In genomic region chr3:138329127-138329983, GRCh38 we compare ENCODE assay signal across 1 cellular context.
TF ChIP-seq lines count a peak whose summit lies in the region.

Gene NME9, minus strand, starts transcription at chr3:138329851. Its CDS starts 516 bp downstream, at chr3:138329335.

TF ChIP-seq in HEK293, 187 proteins besides CTCF, POLR2A, EP300 and RAD21 (continued from another document and continues in another):
- no peak for TF ChIP-seq ZNF274 (IDR thresholded peaks at IDR 0.05; ENCODE audit: low read length)
- TF ChIP-seq ZNF274 (tag by site-specific recombination; IDR thresholded peaks at IDR 0.05; ENCODE audit: borderline replicate concordance) = no peak
- no peak for TF ChIP-seq BCL11A (tag by site-specific recombination; IDR thresholded peaks at IDR 0.05; ENCODE audit: low read depth)
- no peak for TF ChIP-seq ZNF148 (tag by site-specific recombination; IDR thresholded peaks at IDR 0.05; ENCODE audit: borderline replicate concordance)
- TF ChIP-seq ZNF223 (tag by site-specific recombination; IDR thresholded peaks at IDR 0.05) = no peak
- peak; percentile 91 for TF ChIP-seq GLIS1 (tag by site-specific recombination; IDR thresholded peaks at IDR 0.05)
- no peak for TF ChIP-seq ZBTB44 (tag by site-specific recombination; IDR thresholded peaks at IDR 0.05)
- TF ChIP-seq ZBTB7A (tag by site-specific recombination; IDR thresholded peaks at IDR 0.05; ENCODE audit: low read depth) = no peak
- TF ChIP-seq ZNF121 (tag by site-specific recombination; IDR thresholded peaks at IDR 0.05) = no peak
- TF ChIP-seq ZNF514 (tag by site-specific recombination; IDR thresholded peaks at IDR 0.05) = no peak
- TF ChIP-seq, protein P1, sequence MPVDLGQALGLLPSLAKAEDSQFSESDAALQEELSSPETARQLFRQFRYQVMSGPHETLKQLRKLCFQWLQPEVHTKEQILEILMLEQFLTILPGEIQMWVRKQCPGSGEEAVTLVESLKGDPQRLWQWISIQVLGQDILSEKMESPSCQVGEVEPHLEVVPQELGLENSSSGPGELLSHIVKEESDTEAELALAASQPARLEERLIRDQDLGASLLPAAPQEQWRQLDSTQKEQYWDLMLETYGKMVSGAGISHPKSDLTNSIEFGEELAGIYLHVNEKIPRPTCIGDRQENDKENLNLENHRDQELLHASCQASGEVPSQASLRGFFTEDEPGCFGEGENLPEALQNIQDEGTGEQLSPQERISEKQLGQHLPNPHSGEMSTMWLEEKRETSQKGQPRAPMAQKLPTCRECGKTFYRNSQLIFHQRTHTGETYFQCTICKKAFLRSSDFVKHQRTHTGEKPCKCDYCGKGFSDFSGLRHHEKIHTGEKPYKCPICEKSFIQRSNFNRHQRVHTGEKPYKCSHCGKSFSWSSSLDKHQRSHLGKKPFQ (tag by site-specific recombination; IDR thresholded peaks at IDR 0.05) = no peak
- no peak for TF ChIP-seq ZNF394 (tag by site-specific recombination; IDR thresholded peaks at IDR 0.05; ENCODE audit: borderline replicate concordance)
- no peak for TF ChIP-seq YY2 (tag by site-specific recombination; IDR thresholded peaks at IDR 0.05)
- no peak for TF ChIP-seq KLF7 (tag by site-specific recombination; IDR thresholded peaks at IDR 0.05; ENCODE audit: borderline replicate concordance)
- no peak for TF ChIP-seq ZNF211 (tag by site-specific recombination; IDR thresholded peaks at IDR 0.05; ENCODE audit: low read depth)
- TF ChIP-seq ZNF391 (tag by site-specific recombination; IDR thresholded peaks at IDR 0.05; ENCODE audit: borderline replicate concordance, low read depth) = no peak
- TF ChIP-seq, protein P2, sequence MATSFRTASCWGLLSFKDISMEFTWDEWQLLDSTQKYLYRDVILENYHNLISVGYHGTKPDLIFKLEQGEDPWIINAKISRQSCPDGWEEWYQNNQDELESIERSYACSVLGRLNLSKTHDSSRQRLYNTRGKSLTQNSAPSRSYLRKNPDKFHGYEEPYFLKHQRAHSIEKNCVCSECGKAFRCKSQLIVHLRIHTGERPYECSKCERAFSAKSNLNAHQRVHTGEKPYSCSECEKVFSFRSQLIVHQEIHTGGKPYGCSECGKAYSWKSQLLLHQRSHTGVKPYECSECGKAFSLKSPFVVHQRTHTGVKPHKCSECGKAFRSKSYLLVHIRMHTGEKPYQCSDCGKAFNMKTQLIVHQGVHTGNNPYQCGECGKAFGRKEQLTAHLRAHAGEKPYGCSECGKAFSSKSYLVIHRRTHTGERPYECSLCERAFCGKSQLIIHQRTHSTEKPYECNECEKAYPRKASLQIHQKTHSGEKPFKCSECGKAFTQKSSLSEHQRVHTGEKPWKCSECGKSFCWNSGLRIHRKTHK (tag by site-specific recombination; IDR thresholded peaks at IDR 0.05) = no peak
- TF ChIP-seq HOXA7 (CRISPR knock-in tag; IDR thresholded peaks at IDR 0.05; ENCODE audit: borderline replicate concordance) = no peak
- TF ChIP-seq ZNF776 (tag by site-specific recombination; IDR thresholded peaks at IDR 0.05; ENCODE audit: borderline replicate concordance) = no peak
- peak; percentile 48 for TF ChIP-seq PATZ1 (tag by site-specific recombination; IDR thresholded peaks at IDR 0.05)
- TF ChIP-seq ZNF19 (tag by site-specific recombination; IDR thresholded peaks at IDR 0.05; ENCODE audit: low read depth) = no peak
- no peak for TF ChIP-seq GFI1B (tag by site-specific recombination; IDR thresholded peaks at IDR 0.05)
- no peak for TF ChIP-seq MEIS1 (CRISPR knock-in tag; IDR thresholded peaks at IDR 0.05; ENCODE audit: borderline replicate concordance)
- TF ChIP-seq PRDM1 (tag by site-specific recombination; IDR thresholded peaks at IDR 0.05) = no peak
- TF ChIP-seq ZNF311 (tag by site-specific recombination; IDR thresholded peaks at IDR 0.05; ENCODE audit: borderline replicate concordance) = no peak
- TF ChIP-seq ZNF707 (tag by site-specific recombination; IDR thresholded peaks at IDR 0.05) = no peak
- TF ChIP-seq, protein P3, sequence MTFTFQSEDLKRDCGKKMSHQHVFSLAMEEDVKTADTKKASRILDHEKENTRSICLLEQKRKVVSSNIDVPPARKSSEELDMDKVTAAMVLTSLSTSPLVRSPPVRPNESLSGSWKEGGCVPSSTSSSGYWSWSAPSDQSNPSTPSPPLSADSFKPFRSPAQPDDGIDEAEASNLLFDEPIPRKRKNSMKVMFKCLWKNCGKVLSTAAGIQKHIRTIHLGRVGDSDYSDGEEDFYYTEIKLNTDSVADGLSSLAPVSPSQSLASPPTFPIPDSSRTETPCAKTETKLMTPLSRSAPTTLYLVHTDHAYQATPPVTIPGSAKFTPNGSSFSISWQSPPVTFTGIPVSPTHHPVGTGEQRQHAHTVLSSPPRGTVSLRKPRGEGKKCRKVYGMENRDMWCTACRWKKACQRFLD (tag by site-specific recombination; IDR thresholded peaks at IDR 0.05) = no peak
- no peak for TF ChIP-seq ZNF521 (tag by site-specific recombination; IDR thresholded peaks at IDR 0.05)
- no peak for TF ChIP-seq ZSCAN18 (tag by site-specific recombination; IDR thresholded peaks at IDR 0.05)
- no peak for TF ChIP-seq ZNF140 (tag by site-specific recombination; IDR thresholded peaks at IDR 0.05)
- no peak for TF ChIP-seq ZNF654 (tag by site-specific recombination; IDR thresholded peaks at IDR 0.05; ENCODE audit: low read depth)
- no peak for TF ChIP-seq ZNF324 (tag by site-specific recombination; IDR thresholded peaks at IDR 0.05)
- TF ChIP-seq ZSCAN30 (tag by site-specific recombination; IDR thresholded peaks at IDR 0.05) = no peak
- TF ChIP-seq, protein P4, sequence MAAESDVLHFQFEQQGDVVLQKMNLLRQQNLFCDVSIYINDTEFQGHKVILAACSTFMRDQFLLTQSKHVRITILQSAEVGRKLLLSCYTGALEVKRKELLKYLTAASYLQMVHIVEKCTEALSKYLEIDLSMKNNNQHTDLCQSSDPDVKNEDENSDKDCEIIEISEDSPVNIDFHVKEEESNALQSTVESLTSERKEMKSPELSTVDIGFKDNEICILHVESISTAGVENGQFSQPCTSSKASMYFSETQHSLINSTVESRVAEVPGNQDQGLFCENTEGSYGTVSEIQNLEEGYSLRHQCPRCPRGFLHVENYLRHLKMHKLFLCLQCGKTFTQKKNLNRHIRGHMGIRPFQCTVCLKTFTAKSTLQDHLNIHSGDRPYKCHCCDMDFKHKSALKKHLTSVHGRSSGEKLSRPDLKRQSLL (tag by site-specific recombination; IDR thresholded peaks at IDR 0.05) = no peak
- no peak for TF ChIP-seq OVOL3 (tag by site-specific recombination; IDR thresholded peaks at IDR 0.05)
- no peak for TF ChIP-seq REST (tag by site-specific recombination; IDR thresholded peaks at IDR 0.05)
- TF ChIP-seq ZNF239 (tag by site-specific recombination; IDR thresholded peaks at IDR 0.05) = no peak
- TF ChIP-seq ZNF76 (tag by site-specific recombination; IDR thresholded peaks at IDR 0.05; ENCODE audit: borderline replicate concordance, low read depth) = no peak
- TF ChIP-seq ZSCAN23 (tag by site-specific recombination; IDR thresholded peaks at IDR 0.05) = no peak
- no peak for TF ChIP-seq ZNF221 (tag by site-specific recombination; IDR thresholded peaks at IDR 0.05; ENCODE audit: borderline replicate concordance)
- TF ChIP-seq ZNF48 (tag by site-specific recombination; IDR thresholded peaks at IDR 0.05) = no peak
- TF ChIP-seq ZNF629 (tag by site-specific recombination; IDR thresholded peaks at IDR 0.05) = 0 out of 2 replicates have a peak, but pooled peaks have one; percentile 9
- TF ChIP-seq ZNF184 (tag by site-specific recombination; IDR thresholded peaks at IDR 0.05) = no peak
- TF ChIP-seq ZBTB1 (tag by site-specific recombination; IDR thresholded peaks at IDR 0.05) = no peak
- TF ChIP-seq ZNF510 (tag by site-specific recombination; IDR thresholded peaks at IDR 0.05; ENCODE audit: insufficient replicate concordance) = no peak
- TF ChIP-seq INSM2 (tag by site-specific recombination; IDR thresholded peaks at IDR 0.05) = no peak
- peak; percentile 37; the same call in 1 of the 2 replicates for TF ChIP-seq ZBTB48 (tag by site-specific recombination; IDR thresholded peaks at IDR 0.05)
- no peak for TF ChIP-seq ZNF248 (tag by site-specific recombination; IDR thresholded peaks at IDR 0.05)
- TF ChIP-seq ZNF664 (tag by site-specific recombination; IDR thresholded peaks at IDR 0.05) = no peak
- TF ChIP-seq FEZF1 (tag by site-specific recombination; IDR thresholded peaks at IDR 0.05) = no peak
